Comparison of ENCODE assay signal across 17 cellular contexts in the genomic region with DNA sequence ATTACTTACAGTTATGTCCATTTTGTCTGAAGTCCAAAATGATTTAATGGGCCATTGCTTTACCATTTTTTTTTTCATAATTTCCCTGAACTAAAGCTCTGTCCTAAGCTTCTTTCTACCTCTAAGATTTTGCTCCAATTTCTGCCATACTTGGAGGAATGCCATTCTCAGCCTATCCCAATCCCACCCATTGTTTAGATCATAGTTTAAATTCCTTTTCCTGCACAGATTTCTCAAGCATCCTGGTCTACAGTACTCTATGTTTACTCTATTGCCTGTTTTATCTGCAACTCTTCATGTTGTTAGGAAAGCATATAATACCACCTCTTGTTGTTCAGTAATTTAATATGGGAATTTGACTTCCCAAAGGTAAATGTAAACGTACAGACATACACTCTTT.
"Had no signal": no experiment of that assay in that cellular context is flagged by ENCODE, and none has a peak within 500 bp of the region (broad histone marks: within the 10 kb centered on the region; RNA-seq: fewer than 3 reads in every experiment).

No MANE protein-coding gene starts in this region.

- H3K36me3 ChIP-seq: colonic mucosa, pancreas, tibial artery, vagina, WERI-Rb-1 had no signal

- DNase-seq: activated CD4-positive, alpha-beta memory T cell treated with anti-CD3 and anti-CD28 coated beads for 36 hours; activated CD4-positive, alpha-beta T cell treated with anti-CD3 and anti-CD28 coated beads for 36 hours; activated CD8-positive, alpha-beta memory T cell treated with anti-CD3 and anti-CD28 coated beads, Interleukin-2, amount 10 ng/mL, durations not matched to agents 7 days and 5 days; activated naive CD4-positive, alpha-beta T cell treated with anti-CD3 and anti-CD28 coated beads for 36 hours; activated T-cell treated with anti-CD3 and anti-CD28 coated beads, Interleukin-2, amount 50 U/mL, for 1 hour; colonic mucosa; head of caudate nucleus; kidney glomerular epithelial cell; mesenchymal stem cell; pancreas; stimulated activated CD4-positive, alpha-beta T cell treated with anti-CD3 and anti-CD28 coated beads, Interleukin-2, amount 100 ng/mL, for 48 hours; tibial artery; WERI-Rb-1 had no signal

- H3K36me3 Mint-ChIP-seq: activated CD4-positive, alpha-beta memory T cell treated with anti-CD3 and anti-CD28 coated beads for 36 hours; activated CD8-positive, alpha-beta memory T cell treated with anti-CD3 and anti-CD28 coated beads, Interleukin-2, amount 10 ng/mL, durations not matched to agents 7 days and 5 days; stimulated activated memory B cell treated with anti-CD40 and anti-IgM and Interleukin-4, amounts not matched to agents 10 μg/mL and 1 μg/mL and 100 μg/mL, for 72 hours had no signal

- H3K27me3 Mint-ChIP-seq: activated CD4-positive, alpha-beta memory T cell treated with anti-CD3 and anti-CD28 coated beads for 36 hours; activated CD8-positive, alpha-beta memory T cell treated with anti-CD3 and anti-CD28 coated beads, Interleukin-2, amount 10 ng/mL, durations not matched to agents 7 days and 5 days; stimulated activated memory B cell treated with anti-CD40 and anti-IgM and Interleukin-4, amounts not matched to agents 10 μg/mL and 1 μg/mL and 100 μg/mL, for 72 hours had no signal

- H3K4me1 ChIP-seq: colonic mucosa, pancreas, vagina had no signal

- H3K27ac ChIP-seq: colonic mucosa, pancreas, tibial artery, WERI-Rb-1 had no signal

- ATAC-seq: activated CD4-positive, alpha-beta T cell treated with anti-CD3 and anti-CD28 coated beads for 36 hours; activated CD8-positive, alpha-beta memory T cell treated with anti-CD3 and anti-CD28 coated beads, Interleukin-2, amount 10 ng/mL, durations not matched to agents 7 days and 5 days; esophagus mucosa; pancreas; stimulated activated memory B cell treated with anti-CD40 and anti-IgM and Interleukin-4, amounts not matched to agents 10 μg/mL and 1 μg/mL and 100 μg/mL, for 72 hours had no signal

- H3K27ac Mint-ChIP-seq: activated CD4-positive, alpha-beta memory T cell treated with anti-CD3 and anti-CD28 coated beads for 36 hours; activated CD4-positive, alpha-beta T cell treated with anti-CD3 and anti-CD28 coated beads for 36 hours; activated CD8-positive, alpha-beta memory T cell treated with anti-CD3 and anti-CD28 coated beads, Interleukin-2, amount 10 ng/mL, durations not matched to agents 7 days and 5 days; activated naive CD4-positive, alpha-beta T cell treated with anti-CD3 and anti-CD28 coated beads for 36 hours; activated T-helper 2 cell treated with anti-CD3 and anti-CD28 coated beads, Interferon-gamma antibody, Interleukin-2, Interleukin-4, amounts not matched to agents 10 μg/mL and 5 μg/mL and 100 μg/mL, durations not matched to agents 14 hours and 24 hours and 36 hours; stimulated activated memory B cell treated with anti-CD40 and anti-IgM and Interleukin-4, amounts not matched to agents 10 μg/mL and 1 μg/mL and 100 μg/mL, for 72 hours had no signal

- H3K9me3 ChIP-seq: colonic mucosa, pancreas, tibial artery, vagina had no signal

- H3K4me3 Mint-ChIP-seq: activated CD4-positive, alpha-beta memory T cell treated with anti-CD3 and anti-CD28 coated beads for 36 hours; activated CD4-positive, alpha-beta T cell treated with anti-CD3 and anti-CD28 coated beads for 36 hours; activated CD8-positive, alpha-beta memory T cell treated with anti-CD3 and anti-CD28 coated beads, Interleukin-2, amount 10 ng/mL, durations not matched to agents 7 days and 5 days; activated naive CD4-positive, alpha-beta T cell treated with anti-CD3 and anti-CD28 coated beads for 36 hours; stimulated activated memory B cell treated with anti-CD40 and anti-IgM and Interleukin-4, amounts not matched to agents 10 μg/mL and 1 μg/mL and 100 μg/mL, for 72 hours had no signal

- H3K4me3 ChIP-seq: colonic mucosa, pancreas, tibial artery, vagina had no signal

- H3K4me1 Mint-ChIP-seq: activated CD4-positive, alpha-beta T cell treated with anti-CD3 and anti-CD28 coated beads for 36 hours; activated CD8-positive, alpha-beta memory T cell treated with anti-CD3 and anti-CD28 coated beads, Interleukin-2, amount 10 ng/mL, durations not matched to agents 7 days and 5 days; stimulated activated memory B cell treated with anti-CD40 and anti-IgM and Interleukin-4, amounts not matched to agents 10 μg/mL and 1 μg/mL and 100 μg/mL, for 72 hours had no signal

- H3K27me3 ChIP-seq: colonic mucosa, pancreas, tibial artery, vagina had no signal

- H3K9me3 Mint-ChIP-seq: activated CD4-positive, alpha-beta memory T cell treated with anti-CD3 and anti-CD28 coated beads for 36 hours; activated naive CD4-positive, alpha-beta T cell treated with anti-CD3 and anti-CD28 coated beads for 36 hours; activated T-helper 2 cell treated with anti-CD3 and anti-CD28 coated beads, Interferon-gamma antibody, Interleukin-2, Interleukin-4, amounts not matched to agents 10 μg/mL and 5 μg/mL and 100 μg/mL, durations not matched to agents 14 hours and 24 hours and 36 hours; stimulated activated memory B cell treated with anti-CD40 and anti-IgM and Interleukin-4, amounts not matched to agents 10 μg/mL and 1 μg/mL and 100 μg/mL, for 72 hours had no signal
